27 cellular contexts compared by ENCODE assay signal in genomic region chr12:119685375-119685774, GRCh38. TPM values are rescaled to one million over a fixed set of nuclear protein-coding genes. Genes with fewer than 3 reads are reported as not detected.
A peak's percentile ranks its signal among the peaks of the same experiment; 100 is the strongest.
DNase-seq lines count a peak whose midpoint lies in the region; ATAC-seq, FAIRE-seq and TF ChIP-seq lines count a peak whose summit lies in the region.
"Had no signal": no experiment of that assay in that cellular context is flagged by ENCODE, and none has a peak within 500 bp of the region (broad histone marks: within the 10 kb centered on the region; RNA-seq: fewer than 3 reads in every experiment).

No MANE protein-coding gene starts in this region.

- ATAC-seq in GM19324 (IDR thresholded peaks at IDR 0.05; ENCODE audit: low FRiP score, unreplicated experiment), result no peak
- ATAC-seq: effector memory CD8-positive, alpha-beta T cell; GM23338; right cardiac atrium; stimulated activated naive CD8-positive, alpha-beta T cell treated with anti-CD3 and anti-CD28 coated beads, Interleukin-15, amount 100 ng/mL, for 72 hours had no signal

- intact Hi-C loops in thyroid gland (cut with DNase I), result no loop called here

- no peak for FAIRE-seq in frontal cortex (lab: Jason Lieb, UNC)
- FAIRE-seq: astrocyte, GM12891, islet of Langerhans, RCC 7860 had no signal

- WGBS in thyroid gland, 2 donors, result 38 to 44% methylated on average over 4 of the region's 4 CpGs

- no peak for TF ChIP-seq CTCF in thyroid gland (IDR thresholded peaks at IDR 0.05)

- H3K4me3 ChIP-seq in mucosa of rectum (ENCODE audit: low read length in 2 of 2) (peak overlapping the region in 1 of 2 donors; percentile 29), thyroid gland (replicated peaks in 1 of 3) (no peak overlapping the region)
- H3K4me3 ChIP-seq: BLaER1 treated with 17β-estradiol and CSF1 and Interleukin-3, amounts not matched to agents 10 nM and 100 nM; GM23338; spleen had no signal

- H3K4me1 ChIP-seq in mucosa of rectum (ENCODE audit: control insufficient read depth in 2 of 2, insufficient read depth in 2 of 2, low read length in 2 of 2), result peaks cover 41 to 65% of the 10 kb centered on the region in 2 donors
- H3K4me1 ChIP-seq in thyroid gland, result peaks cover 27 to 66% of the 10 kb centered on the region in 2 donors

- no peak overlapping the region for H3K9ac ChIP-seq in mucosa of rectum (ENCODE audit: low read depth in 1 of 2, low read length in 2 of 2)
- H3K9ac ChIP-seq: BLaER1 treated with 17β-estradiol and CSF1 and Interleukin-3, amounts not matched to agents 10 nM and 100 nM had no signal

- DNase-seq in NCI-H82 (lab: John Stamatoyannopoulos, UW) (peak; percentile 37), NCI-H82 treated with DMSO at 0.1 percent for 48 hours (lab: John Stamatoyannopoulos, UW; ENCODE audit: unreplicated experiment) (no peak), fibroblast of peridontal ligament (ENCODE audit: extremely low read depth) (peak; percentile 32), thyroid gland (no peak), amniotic stem cell (lab: John Stamatoyannopoulos, UW) (no peak), frontal cortex (ENCODE audit: low spot score in 2 of 2) (no peak)
- DNase-seq: activated CD4-positive, alpha-beta T cell treated with anti-CD3 and anti-CD28 coated beads for 48 hours; activated effector memory CD4-positive, alpha-beta T cell treated with Interleukin-2 at 50 U/mL for 16 hours; cortex of kidney; effector memory CD8-positive, alpha-beta T cell; NCI-H2107; right cardiac atrium; SIG-M5; spleen; stimulated activated CD4-positive, alpha-beta T cell treated with anti-CD3 and anti-CD28 coated beads, Interleukin-2, amount 100 ng/mL, for 24 hours; stimulated activated naive CD8-positive, alpha-beta T cell treated with anti-CD3 and anti-CD28 coated beads, Interleukin-15, amount 100 ng/mL, for 72 hours; SW 1271; T1000 had no signal

- no peaks in the 10 kb centered on the region for H3K27me3 ChIP-seq in mucosa of rectum (ENCODE audit: control insufficient read depth in 2 of 2, insufficient read depth in 2 of 2, low read length in 2 of 2)
- H3K27me3 ChIP-seq in thyroid gland, result no peaks in the 10 kb centered on the region
- H3K27me3 ChIP-seq: BLaER1 treated with 17β-estradiol and CSF1 and Interleukin-3, amounts not matched to agents 10 nM and 100 nM; spleen had no signal

- peaks cover 9 to 13% of the 10 kb centered on the region in 2 donors for H3K36me3 ChIP-seq in mucosa of rectum (ENCODE audit: control insufficient read depth in 2 of 2, insufficient read depth in 2 of 2, low read length in 2 of 2)
- H3K36me3 ChIP-seq in thyroid gland, result peaks cover 10 to 15% of the 10 kb centered on the region in 2 donors

- TF ChIP-seq POLR2A in thyroid gland (IDR thresholded peaks at IDR 0.05), result no peak

- H3K27ac ChIP-seq in mucosa of rectum (ENCODE audit: low read depth in 2 of 2, low read length in 2 of 2), result peak overlapping the region; percentile 85 to 89
- peak overlapping the region; percentile 52 to 87 (median 67) for H3K27ac ChIP-seq in thyroid gland
- H3K27ac ChIP-seq: 22Rv1; BLaER1 treated with 17β-estradiol and CSF1 and Interleukin-3, amounts not matched to agents 10 nM and 100 nM; spleen had no signal

- H3K9me3 ChIP-seq in mucosa of rectum (ENCODE audit: control insufficient read depth in 2 of 2, low read length in 2 of 2), result no peaks in the 10 kb centered on the region
- no peaks in the 10 kb centered on the region for H3K9me3 ChIP-seq in thyroid gland
- H3K9me3 ChIP-seq: BLaER1 treated with 17β-estradiol and CSF1 and Interleukin-3, amounts not matched to agents 10 nM and 100 nM; spleen had no signal

RNA-seq across cellular contexts. Expression of gene PRKAB1, which starts 17.4 kb away (rescaled TPM):
- total RNA-seq in thyroid gland, result 100 to 1,000 TPM in 1 of 4 donors, 10 to 100 TPM in 3; 22.5 to 197 (median 32.3) TPM
- 15.9 TPM for total RNA-seq in frontal cortex

Comparison
In these comparisons a context has a peak if more than half of its experiments do, and no peak if none do; other contexts are left out.
1. DNase-seq: peak in NCI-H82 (single experiment) and fibroblast of peridontal ligament (single experiment); none in NCI-H82 treated with DMSO at 0.1 percent for 48 hours (single experiment), thyroid gland (0 of 2), amniotic stem cell (single experiment) and frontal cortex (0 of 2).